Comparison of ENCODE assay signal across 16 cellular contexts in the genomic region with DNA sequence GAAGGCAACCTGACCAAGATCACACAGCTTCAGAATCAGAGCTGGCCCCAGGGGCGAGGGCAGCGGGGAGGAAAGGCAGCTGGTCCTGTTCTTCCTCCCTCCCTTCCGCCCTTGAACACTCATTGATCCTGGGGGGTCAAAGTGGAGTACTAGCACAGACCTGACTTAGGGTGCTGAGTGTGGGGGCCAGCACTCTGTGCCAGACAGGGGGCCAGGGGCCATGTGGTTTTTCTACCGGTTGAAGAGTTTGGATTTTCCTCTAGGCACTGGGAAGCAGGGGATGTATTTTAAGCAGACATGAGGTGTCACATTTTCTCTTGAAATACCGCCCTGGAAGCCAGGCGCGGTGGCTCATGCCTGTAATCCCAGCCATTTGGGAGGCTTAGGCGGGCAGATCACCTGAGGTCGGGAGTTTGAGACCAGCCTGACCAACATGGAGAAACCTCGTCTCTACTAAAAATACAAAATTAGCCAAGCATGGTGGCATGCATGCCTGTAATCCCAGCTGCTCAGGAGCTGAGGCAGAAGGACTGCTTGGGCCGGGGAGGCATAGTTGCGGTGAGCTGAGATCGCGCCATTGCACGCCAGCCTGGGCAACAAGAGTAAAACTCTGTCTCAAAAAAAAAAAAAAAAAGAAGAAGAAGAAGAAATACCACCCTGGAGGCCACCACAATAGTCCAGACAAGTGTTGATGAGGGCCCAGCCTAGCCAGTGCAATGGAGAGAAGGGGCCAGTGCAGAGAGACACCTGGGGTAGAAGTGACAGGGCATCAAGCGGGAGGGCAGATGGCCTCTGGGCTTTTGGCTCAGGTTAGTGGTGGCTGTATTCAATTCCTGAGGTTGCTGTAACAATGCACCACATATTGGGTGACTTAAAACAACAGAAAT. TPM values are rescaled to one million over a fixed set of nuclear protein-coding genes. Genes with fewer than 3 reads are reported as not detected.
A peak's percentile ranks its signal among the peaks of the same experiment; 100 is the strongest.
DNase-seq lines count a peak whose midpoint lies in the region; ATAC-seq and TF ChIP-seq lines count a peak whose summit lies in the region.
"Had no signal": no experiment of that assay in that cellular context is flagged by ENCODE, and none has a peak within 500 bp of the region (broad histone marks: within the 10 kb centered on the region; RNA-seq: fewer than 3 reads in every experiment).

No MANE protein-coding gene starts in this region.

- DNase-seq in left ventricle myocardium superior (no peak), left cardiac atrium (no peak), WERI-Rb-1 (peak; percentile 65), myocyte (ENCODE audit: low read depth) (peak; percentile 81), suprapubic skin (ENCODE audit: low spot score in 2 of 2) (peak; percentile 13 to 26), omental fat pad (ENCODE audit: low spot score) (no peak)
- DNase-seq: CD4-positive, CD25-positive, alpha-beta regulatory T cell; IMR-90; NCI-H1105 treated with DMSO at 0.1 percent for 48 hours; NCI-H1694 treated with DMSO at 0.1 percent for 48 hours; NCI-H2107; NCI-H2227 treated with DMSO at 0.1 percent for 48 hours; NCI-H524 had no signal

- no peaks in the 10 kb centered on the region for H3K27me3 ChIP-seq in WERI-Rb-1 (ENCODE audit: insufficient read depth, low read depth, severe bottlenecking)
- H3K27me3 ChIP-seq in suprapubic skin, result peaks cover 4% of the 10 kb centered on the region

- peaks cover 31% of the 10 kb centered on the region for H3K36me3 ChIP-seq in WERI-Rb-1
- peaks cover 28% of the 10 kb centered on the region for H3K36me3 ChIP-seq in suprapubic skin
- H3K36me3 ChIP-seq: HAP-1 had no signal

- intact Hi-C loops in left ventricle myocardium superior (cut with micrococcal nuclease), result no loop called here
- intact Hi-C loops in left cardiac atrium (cut with DNase I), result loop anchor here in 1 of 2 donors (10.0 kb wide), 1 partner anchor 141 kb away; no protein-coding TSS in a partner anchor

- no peak for TF ChIP-seq POLR2A in suprapubic skin (IDR thresholded peaks at IDR 0.05)

- TF ChIP-seq EP300 in suprapubic skin (IDR thresholded peaks at IDR 0.05), result no peak

- no peak overlapping the region; the same call in 1 of the 2 replicates for H3K27ac ChIP-seq in WERI-Rb-1
- no peak overlapping the region for H3K27ac ChIP-seq in suprapubic skin

- H3K9me3 ChIP-seq in WERI-Rb-1 (ENCODE audit: severe bottlenecking), result no peaks in the 10 kb centered on the region
- H3K9me3 ChIP-seq in suprapubic skin, result no peaks in the 10 kb centered on the region
- H3K9me3 ChIP-seq: HAP-1 had no signal

- ATAC-seq in left ventricle myocardium superior, result peak; percentile 6
- no peak for ATAC-seq in left cardiac atrium
- ATAC-seq in omental fat pad (ENCODE audit: low FRiP score), result no peak
- no peak for ATAC-seq in HG02884 (IDR thresholded peaks at IDR 0.05; ENCODE audit: unreplicated experiment)

- 83% methylated on average over 15 of the region's 16 CpGs for WGBS in suprapubic skin

- H3K4me3 ChIP-seq in WERI-Rb-1 (ENCODE audit: low read depth, low read length) (no peak overlapping the region), suprapubic skin (no peak overlapping the region)
- H3K4me3 ChIP-seq: HAP-1 had no signal

- no peak for TF ChIP-seq CTCF in WERI-Rb-1 (IDR thresholded peaks at IDR 0.05; ENCODE audit: low read depth, low read length)
- TF ChIP-seq CTCF in suprapubic skin (IDR thresholded peaks at IDR 0.05), result no peak
- no peak for TF ChIP-seq CTCF in omental fat pad (IDR thresholded peaks at IDR 0.05)

- peaks cover 23% of the 10 kb centered on the region for H3K4me1 ChIP-seq in suprapubic skin
- H3K4me1 ChIP-seq: HAP-1 had no signal

RNA-seq across cellular contexts. Expression of a gene that starts 15.3 kb away (rescaled TPM):
- total RNA-seq in left ventricle myocardium superior, result 4.0 TPM
- 1 to 10 TPM; 4.5 to 5.4 TPM for total RNA-seq in left cardiac atrium
- 18.6 and 32.1 TPM in 2 replicates for total RNA-seq in myocyte
- polyA plus RNA-seq in myocyte (2012), result 12.3 TPM
- 1 to 10 TPM; 1.3 to 2.0 (median 1.6) TPM for total RNA-seq in suprapubic skin
- total RNA-seq in omental fat pad, result 10 to 100 TPM in 1 of 4 donors, 1 to 10 TPM in 3; 2.6 to 13.9 (median 4.6) TPM

RNA-seq across cellular contexts. Expression of a gene that starts 25.1 kb away (rescaled TPM):
- total RNA-seq in left ventricle myocardium superior, result 53.5 TPM
- 10 to 100 TPM; 33.9 to 38.8 TPM for total RNA-seq in left cardiac atrium
- total RNA-seq in myocyte, result 53.4 and 53.6 TPM in 2 replicates
- 49.9 TPM for polyA plus RNA-seq in myocyte (2012)
- 10 to 100 TPM; 27.7 to 33.8 (median 31.2) TPM for total RNA-seq in suprapubic skin
- 10 to 100 TPM; 23.1 to 50.5 (median 36.8) TPM for total RNA-seq in omental fat pad

RNA-seq across cellular contexts. Expression of a gene that starts 25.2 kb away (rescaled TPM):
- not detected for total RNA-seq in left ventricle myocardium superior
- total RNA-seq in left cardiac atrium, result not detected
- 0.05 and 0.21 TPM in 2 replicates for total RNA-seq in myocyte
- polyA plus RNA-seq in myocyte (2012), result 1.2 TPM
- total RNA-seq in suprapubic skin, result not detected
- under 1 TPM in 1 of 4 donors, not detected in 3; 0.24 TPM for total RNA-seq in omental fat pad
- total RNA-seq: IMR-90 had no signal

RNA-seq across cellular contexts. Expression of a gene that starts 34.8 kb away (rescaled TPM):
- total RNA-seq in left ventricle myocardium superior, result 33.8 TPM
- 10 to 100 TPM; 32.2 to 33.6 TPM for total RNA-seq in left cardiac atrium
- 111 and 158 TPM in 2 replicates for total RNA-seq in myocyte
- 85.2 TPM for polyA plus RNA-seq in myocyte (2012)
- total RNA-seq in suprapubic skin, result 10 to 100 TPM; 22.3 to 46.4 (median 34.7) TPM
- total RNA-seq in omental fat pad, result 10 to 100 TPM; 43.6 to 72.6 (median 60.3) TPM

RNA-seq across cellular contexts. Expression of a gene that starts 44.7 kb away (rescaled TPM):
- total RNA-seq in left ventricle myocardium superior, result 0.15 TPM
- total RNA-seq in left cardiac atrium, result under 1 TPM; 0.24 to 0.50 TPM
- 0.05 and 0.16 TPM in 2 replicates for total RNA-seq in myocyte
- polyA plus RNA-seq in myocyte (2012), result 0.05 TPM
- total RNA-seq in suprapubic skin, result 10 to 100 TPM in 3 of 4 donors, 1 to 10 TPM in 1; 6.6 to 29.3 (median 19.9) TPM
- 1 to 10 TPM in 3 of 4 donors, under 1 TPM in 1; 0.74 to 1.7 (median 1.2) TPM for total RNA-seq in omental fat pad
- total RNA-seq: LHCN-M2 had no signal
- polyA plus RNA-seq: CD4-positive, CD25-positive, alpha-beta regulatory T cell had no signal

Comparison
In these comparisons a context has a peak if more than half of its experiments do, and no peak if none do; other contexts are left out.
1. DNase-seq: peak in WERI-Rb-1 (single experiment), myocyte (single experiment) and suprapubic skin (2 of 2); none in left ventricle myocardium superior (single experiment), left cardiac atrium (single experiment) and omental fat pad (single experiment).